Comparison of ENCODE assay signal across 17 cellular contexts in the genomic region with DNA sequence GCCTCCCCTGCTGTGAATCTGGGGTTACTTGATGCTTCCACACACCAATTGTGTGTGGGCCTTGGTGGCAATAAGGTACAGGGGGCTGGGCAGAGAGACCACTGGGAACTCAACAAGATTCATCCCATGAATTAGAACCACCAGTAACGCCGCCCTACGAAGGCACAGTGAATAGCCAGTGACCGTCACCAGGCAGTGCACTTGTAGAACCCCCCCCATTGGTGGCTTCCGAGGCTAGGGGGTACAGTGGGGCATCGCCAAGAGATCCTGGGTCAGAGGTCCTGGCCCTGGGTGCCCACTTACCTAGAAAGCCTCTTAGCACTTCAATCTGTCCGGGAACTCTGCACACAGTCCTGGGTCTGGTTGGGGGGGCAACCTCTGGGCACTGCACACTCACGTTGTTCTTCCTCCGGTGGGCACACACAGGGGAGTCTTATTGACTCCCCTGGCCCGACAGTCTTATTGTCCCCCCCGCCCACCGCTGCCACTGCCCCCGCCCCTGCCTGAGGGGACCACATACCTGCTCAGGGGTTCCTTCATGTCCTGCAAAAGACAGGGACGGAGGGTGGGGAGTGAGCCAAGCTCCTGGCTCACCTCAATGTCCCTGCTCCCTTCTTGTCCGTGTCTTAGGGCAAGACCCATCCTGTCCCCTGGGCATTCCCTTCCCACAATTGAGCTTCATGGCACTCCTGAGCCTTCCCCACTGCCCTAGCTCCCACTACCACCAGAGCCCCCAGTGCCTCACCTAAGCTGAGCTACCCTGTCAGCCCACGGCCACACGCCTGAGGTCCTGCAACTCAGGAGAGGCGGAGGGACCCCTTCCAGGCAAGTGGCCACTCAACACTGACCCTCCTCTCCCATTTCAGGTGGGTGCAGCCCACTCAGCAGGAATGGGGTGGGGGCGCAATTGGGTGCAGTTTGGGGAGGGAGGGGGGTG. TPM values are rescaled to one million over a fixed set of nuclear protein-coding genes. Genes with fewer than 3 reads are reported as not detected.
A peak's percentile ranks its signal among the peaks of the same experiment; 100 is the strongest.
DNase-seq lines count a peak whose midpoint lies in the region; ATAC-seq and TF ChIP-seq lines count a peak whose summit lies in the region.
"Had no signal": no experiment of that assay in that cellular context is flagged by ENCODE, and none has a peak within 500 bp of the region (broad histone marks: within the 10 kb centered on the region; RNA-seq: fewer than 3 reads in every experiment).

No MANE protein-coding gene starts in this region.

- TF ChIP-seq POLR2A in heart left ventricle (IDR thresholded peaks at IDR 0.05) = no peak
- no peak for TF ChIP-seq POLR2A in vagina (IDR thresholded peaks at IDR 0.05)
- TF ChIP-seq POLR2A in transverse colon (IDR thresholded peaks at IDR 0.05) = no peak

- POLR2A ChIA-PET in RWPE1 (lab: Yijun Ruan, JAX; ENCODE audit: low non-redundant PET) = interaction anchor here (0.5 kb wide), 1 partner anchor 48 kb away, joined by 3 read pairs; a partner anchor contains a TSS

- H3K79me2 ChIP-seq in smooth muscle cell (ENCODE audit: low read depth) = peaks cover 24% of the 10 kb centered on the region

- ATAC-seq in Right ventricle myocardium inferior (no peak), heart left ventricle (no peak), left lung (no peak)
- ATAC-seq: HepG2, T-helper 17 cell had no signal

- intact Hi-C loops in Right ventricle myocardium inferior (cut with DNase I) (loop anchor here (5.0 kb wide), 1 partner anchor 48 kb away; a partner anchor contains a TSS), heart left ventricle (cut with DNase I) (loop anchor here in 1 of 10 donors (5.0 kb wide), 1 partner anchor 48 kb away; a partner anchor contains a TSS), left lung (cut with DNase I) (no loop called here), vagina (cut with DNase I) (loop anchor here (5.0 kb wide), 1 partner anchor 267 kb away; a partner anchor contains a TSS), transverse colon (cut with DNase I; ENCODE audit: low total_unique reads) (no loop called here)

- in situ Hi-C loops in transverse colon (cut with MboI; ENCODE audit: low pct_ligation_motif_present in 1 of 4, low pct_unique_long_range_greater_than_20kb in 1 of 4, low sequenced_read_pairs in 3 of 4) = no loop called here

- H3K9me3 ChIP-seq in heart left ventricle (no peaks in the 10 kb centered on the region), left lung (no peaks in the 10 kb centered on the region), vagina (no peaks in the 10 kb centered on the region), smooth muscle cell (replicated peaks; ENCODE audit: low read depth) (no peaks in the 10 kb centered on the region), transverse colon (no peaks in the 10 kb centered on the region)
- H3K9me3 ChIP-seq: sigmoid colon had no signal

- DNase-seq in Right ventricle myocardium inferior (ENCODE audit: missing footprints) = peak; percentile 53
- DNase-seq in heart left ventricle = no peak
- no peak for DNase-seq in RWPE1 (ENCODE audit: low spot score)
- DNase-seq in left lung = peak; percentile 26 to 55
- no peak for DNase-seq in vagina (ENCODE audit: extremely low spot score in 2 of 2)
- DNase-seq in smooth muscle cell (lab: John Stamatoyannopoulos, UW; ENCODE audit: unreplicated experiment) = no peak
- no peak for DNase-seq in transverse colon
- DNase-seq: activated CD4-positive, alpha-beta T cell treated with anti-CD3 and anti-CD28 coated beads for 1 hour; DMS153; hippocampal formation; kidney glomerular epithelial cell; MM.1S; NCI-H1694 treated with DMSO at 0.1 percent for 48 hours; NCI-H446; sigmoid colon; T-helper 17 cell had no signal

- peaks cover 18% of the 10 kb centered on the region for H4K20me1 ChIP-seq in smooth muscle cell (ENCODE audit: low read depth)

- 86 to 93% (median 91%) methylated on average over 9 to 19 of the region's 19 CpGs for WGBS in heart left ventricle, 4 donors
- 92% methylated on average over 15 of the region's 19 CpGs for WGBS in smooth muscle cell (ENCODE audit: low lambda C conversion rate)
- WGBS in transverse colon (ENCODE audit: low coverage in 1 of 2), 2 donors = 93% methylated on average over 19 of the region's 19 CpGs; no CpG with 5 or more reads in 1 of the 2 donors

- no peak for TF ChIP-seq EP300 in transverse colon (IDR thresholded peaks at IDR 0.05; ENCODE audit: low read depth)

- TF ChIP-seq CTCF in heart left ventricle (IDR thresholded peaks at IDR 0.05) (no peak), RWPE1 (conservative IDR thresholded peaks at IDR 0.05; ENCODE audit: low read depth) (no peak), left lung (IDR thresholded peaks at IDR 0.05) (no peak), vagina (IDR thresholded peaks at IDR 0.05) (no peak), smooth muscle cell (IDR thresholded peaks at IDR 0.05; ENCODE audit: borderline replicate concordance, insufficient read depth, poor library complexity, severe bottlenecking) (no peak), transverse colon (IDR thresholded peaks at IDR 0.05) (no peak)

- CTCF ChIA-PET in RWPE1 (lab: Yijun Ruan, JAX) = interaction anchor here (0.6 to 0.9 kb wide), 3 partner anchors 63 to 545 kb away, joined by 3 to 8 read pairs (median 3); no protein-coding TSS in a partner anchor

- H3K27ac ChIP-seq in heart left ventricle (no peak overlapping the region), RWPE1 (peak overlapping the region; percentile 34; the same call in 1 of the 2 replicates), left lung (no peak overlapping the region), vagina (peak overlapping the region; percentile 61), smooth muscle cell (ENCODE audit: low read depth) (no peak overlapping the region), transverse colon (no peak overlapping the region)

- H3K9ac ChIP-seq in smooth muscle cell (ENCODE audit: low read depth) = no peak overlapping the region

- no peak overlapping the region for H3K4me2 ChIP-seq in smooth muscle cell

- no peak overlapping the region for H3K4me3 ChIP-seq in heart left ventricle
- no peak overlapping the region for H3K4me3 ChIP-seq in left lung
- H3K4me3 ChIP-seq in vagina = no peak overlapping the region
- no peak overlapping the region for H3K4me3 ChIP-seq in smooth muscle cell
- no peak overlapping the region for H3K4me3 ChIP-seq in transverse colon
- H3K4me3 ChIP-seq: sigmoid colon had no signal

- no peaks in the 10 kb centered on the region for H3F3A ChIP-seq in smooth muscle cell (ENCODE audit: low read depth)

- no peaks in the 10 kb centered on the region for H3K27me3 ChIP-seq in heart left ventricle
- peaks cover 0 to 2% of the 10 kb centered on the region in 2 donors for H3K27me3 ChIP-seq in left lung
- H3K27me3 ChIP-seq in vagina = no peaks in the 10 kb centered on the region
- no peaks in the 10 kb centered on the region for H3K27me3 ChIP-seq in smooth muscle cell (ENCODE audit: low read depth)
- no peaks in the 10 kb centered on the region for H3K27me3 ChIP-seq in transverse colon
- H3K27me3 ChIP-seq: sigmoid colon had no signal

- H3K36me3 ChIP-seq in heart left ventricle (peaks cover 0 to 4% (median 0%) of the 10 kb centered on the region in 9 donors), left lung (peaks cover 0 to 12% of the 10 kb centered on the region in 2 donors), vagina (no peaks in the 10 kb centered on the region), smooth muscle cell (ENCODE audit: low read depth) (no peaks in the 10 kb centered on the region), transverse colon (no peaks in the 10 kb centered on the region)
- H3K36me3 ChIP-seq: sigmoid colon had no signal

- H3K4me1 ChIP-seq in heart left ventricle (peaks cover 10 to 36% (median 22%) of the 10 kb centered on the region in 12 donors), left lung (peaks cover 23 to 29% of the 10 kb centered on the region in 2 donors), vagina (peaks cover 47% of the 10 kb centered on the region), smooth muscle cell (ENCODE audit: low read depth) (peaks cover 21% of the 10 kb centered on the region), transverse colon (peaks cover 12 to 32% (median 24%) of the 10 kb centered on the region in 4 donors)

- H2AFZ ChIP-seq in smooth muscle cell (ENCODE audit: low read depth) = no peak overlapping the region

RNA-seq across cellular contexts. Expression of a gene that starts 2.5 kb away (rescaled TPM):
- total RNA-seq in Right ventricle myocardium inferior = 7.7 TPM
- total RNA-seq in heart left ventricle = 10 to 100 TPM in 4 of 9 donors, 1 to 10 TPM in 5; 6.7 to 13.8 (median 8.4) TPM
- 1 to 10 TPM; 4.7 to 9.8 TPM for polyA plus RNA-seq in heart left ventricle
- 10 to 100 TPM; 21.5 to 27.1 TPM for total RNA-seq in left lung
- 22.1 TPM for total RNA-seq in vagina
- total RNA-seq in smooth muscle cell = 7.8 and 14.6 TPM in 2 replicates
- 11.5 and 14.0 TPM in 2 replicates for polyA plus RNA-seq in smooth muscle cell
- 100 to 1,000 TPM in 1 of 4 donors, 10 to 100 TPM in 3; 27.2 to 125 (median 48.6) TPM for total RNA-seq in transverse colon

RNA-seq across cellular contexts. Expression of a gene that starts 7.5 kb away (rescaled TPM):
- total RNA-seq in Right ventricle myocardium inferior (0.38 TPM), heart left ventricle (1 to 10 TPM in 1 of 9 donors, under 1 TPM in 5, not detected in 3; 0.27 to 1.7 (median 0.57) TPM), left lung (1 to 10 TPM; 1.3 to 2.9 TPM), vagina (1.2 TPM), smooth muscle cell (1.4 and 1.6 TPM in 2 replicates), transverse colon (not detected)
- polyA plus RNA-seq in heart left ventricle (under 1 TPM; 0.08 to 0.11 TPM), smooth muscle cell (1.5 and 4.4 TPM in 2 replicates)

Comparison
In these comparisons a context has a peak if more than half of its experiments do, and no peak if none do; other contexts are left out.
1. DNase-seq: peak in Right ventricle myocardium inferior (single experiment) and left lung (2 of 2); none in heart left ventricle (0 of 5), RWPE1 (single experiment), vagina (0 of 2), smooth muscle cell (single experiment) and transverse colon (single experiment).
2. H3K27ac ChIP-seq: peak in RWPE1 (single experiment) and vagina (single experiment); none in heart left ventricle (0 of 12), left lung (0 of 2), smooth muscle cell (single experiment) and transverse colon (0 of 4).
3. intact Hi-C loops: an anchor here in Right ventricle myocardium inferior (5.0 kb wide) and vagina (5.0 kb wide); none called in left lung and transverse colon.